Comparison of ENCODE assay signal across 23 cellular contexts in genomic region chr4:105462042-105462421, GRCh38.
"Had no signal": no experiment of that assay in that cellular context is flagged by ENCODE, and none has a peak within 500 bp of the region (broad histone marks: within the 10 kb centered on the region; RNA-seq: fewer than 3 reads in every experiment).

No MANE protein-coding gene starts in this region.

- ATAC-seq: stimulated activated naive CD8-positive, alpha-beta T cell treated with anti-CD3 and anti-CD28 coated beads, Interleukin-15, Interleukin-2, amounts not matched to agents 100 U/mL and 50 U/mL, for 24 hours had no signal

- H3K4me1 Mint-ChIP-seq: nephron progenitor cell had no signal

- H3K4me3 ChIP-seq: left lung, lung, mucosa of descending colon, ovary, right lobe of liver, uterus had no signal

- H3K27me3 Mint-ChIP-seq: activated naive CD8-positive, alpha-beta T cell; central memory CD8-positive, alpha-beta T cell; progenitor cell of endocrine pancreas; type B pancreatic cell had no signal

- H3K9me3 Mint-ChIP-seq: central memory CD8-positive, alpha-beta T cell had no signal

- H3K4me3 Mint-ChIP-seq: activated naive CD8-positive, alpha-beta T cell; central memory CD8-positive, alpha-beta T cell; nephron progenitor cell; type B pancreatic cell had no signal

- H3K27ac Mint-ChIP-seq: activated naive CD8-positive, alpha-beta T cell; nephron progenitor cell; type B pancreatic cell had no signal

- H3K36me3 ChIP-seq: ovary, right lobe of liver, uterus had no signal

- H3K4me1 ChIP-seq: right lobe of liver, uterus had no signal

- H3K9me3 ChIP-seq: left lung, mucosa of descending colon, neutrophil, ovary, right lobe of liver, uterus had no signal

- DNase-seq: activated CD4-positive, alpha-beta T cell treated with anti-CD3 and anti-CD28 coated beads for 4 hours; activated CD4-positive, alpha-beta T cell treated with anti-CD3 and anti-CD28 coated beads, Interleukin-2, amount 50 U/mL, for 4 hours; activated CD8-positive, alpha-beta memory T cell treated with anti-CD3 and anti-CD28 coated beads for 24 hours; activated effector memory CD4-positive, alpha-beta T cell treated with Interleukin-2 at 50 U/mL for 16 hours; activated naive CD4-positive, alpha-beta T cell treated with Interleukin-2 at 50 U/mL for 16 hours; dermis blood vessel endothelial cell; effector CD4-positive, alpha-beta T cell; left lung; mucosa of descending colon; nephron progenitor cell; ovary; right lobe of liver; stimulated activated CD4-positive, alpha-beta T cell treated with anti-CD3 and anti-CD28 coated beads, Interleukin-2, amount 100 ng/mL, for 48 hours; stimulated activated naive CD8-positive, alpha-beta T cell treated with anti-CD3 and anti-CD28 coated beads, Interleukin-15, Interleukin-2, amounts not matched to agents 100 U/mL and 50 U/mL, for 24 hours; uterus had no signal

- H3K27me3 ChIP-seq: left lung, neutrophil, ovary, right lobe of liver, uterus had no signal

- H3K27ac ChIP-seq: epithelial cell of prostate, ovary, right lobe of liver, uterus, VCaP had no signal
